ENCODE assay signal across 11 cellular contexts in genomic region chr12:46389130-46389616, GRCh38. TPM values are rescaled to one million over a fixed set of nuclear protein-coding genes. Genes with fewer than 3 reads are reported as not detected.
DNase-seq lines count a peak whose midpoint lies in the region; ATAC-seq and TF ChIP-seq lines count a peak whose summit lies in the region.
"Had no signal": no experiment of that assay in that cellular context is flagged by ENCODE, and none has a peak within 500 bp of the region (broad histone marks: within the 10 kb centered on the region; RNA-seq: fewer than 3 reads in every experiment).

No MANE protein-coding gene starts in this region.

- H3K36me3 Mint-ChIP-seq in CD4-positive, alpha-beta memory T cell = peaks cover 13 to 26% of the 10 kb centered on the region in 2 donors

- peak overlapping the region in 1 of 7 donors; percentile 25 for H3K27ac Mint-ChIP-seq in CD4-positive, alpha-beta memory T cell

- no peak overlapping the region for H3K4me3 Mint-ChIP-seq in CD4-positive, alpha-beta memory T cell

- H3K27me3 ChIP-seq in tibial nerve = no peaks in the 10 kb centered on the region
- no peaks in the 10 kb centered on the region for H3K27me3 ChIP-seq in CD4-positive, alpha-beta memory T cell (ENCODE audit: insufficient read depth, low read length)

- ATAC-seq in HG02852 (IDR thresholded peaks at IDR 0.05; ENCODE audit: unreplicated experiment) (no peak), HG02981 (IDR thresholded peaks at IDR 0.05; ENCODE audit: unreplicated experiment) (no peak)

- 44 to 62% methylated on average over 1 of the region's 1 CpG for WGBS in tibial nerve, 2 donors

- intact Hi-C loops in CD4-positive, alpha-beta memory T cell (cut with micrococcal nuclease) = no loop called here

- H3K4me1 ChIP-seq in tibial nerve = peaks cover 3 to 75% (median 47%) of the 10 kb centered on the region in 4 donors
- peaks cover 20% of the 10 kb centered on the region for H3K4me1 ChIP-seq in CD4-positive, alpha-beta memory T cell (ENCODE audit: insufficient read depth, low read length)

- no peaks in the 10 kb centered on the region for H3K9me3 Mint-ChIP-seq in CD4-positive, alpha-beta memory T cell

- peak overlapping the region; percentile 51 to 100 (median 76) for H3K27ac ChIP-seq in tibial nerve
- H3K27ac ChIP-seq in CD4-positive, alpha-beta memory T cell (ENCODE audit: low read depth, low read length) = no peak overlapping the region

- peak; percentile 54 to 96 for TF ChIP-seq EP300 in tibial nerve (IDR thresholded peaks at IDR 0.05)

- no peaks in the 10 kb centered on the region for H3K9me3 ChIP-seq in tibial nerve
- no peaks in the 10 kb centered on the region for H3K9me3 ChIP-seq in CD4-positive, alpha-beta memory T cell (ENCODE audit: control insufficient read depth in 1 of 2, low read length in 2 of 2)

- CTCF ChIA-PET in CD4-positive, alpha-beta memory T cell (lab: Charles Lee; ENCODE audit: partially characterized antibody) = no interaction called here

- peaks cover 14 to 28% (median 21%) of the 10 kb centered on the region in 4 donors for H3K4me1 Mint-ChIP-seq in CD4-positive, alpha-beta memory T cell

- no peaks in the 10 kb centered on the region for H3K36me3 ChIP-seq in tibial nerve
- H3K36me3 ChIP-seq in CD4-positive, alpha-beta memory T cell (ENCODE audit: insufficient read depth, low read length) = no peaks in the 10 kb centered on the region

- peak in 1 of 2 donors; percentile 26 for TF ChIP-seq POLR2A in tibial nerve (IDR thresholded peaks at IDR 0.05)

- POLR2A ChIA-PET in CD4-positive, alpha-beta memory T cell (lab: Charles Lee; ENCODE audit: partially characterized antibody) = no interaction called here

- H3K4me3 ChIP-seq in HFF-Myc (replicated peaks; ENCODE audit: low read depth, low read length) = no peak overlapping the region
- H3K4me3 ChIP-seq in tibial nerve = no peak overlapping the region
- H3K4me3 ChIP-seq in CD4-positive, alpha-beta memory T cell (ENCODE audit: low read length in 2 of 2) = no peak overlapping the region

- no peaks in the 10 kb centered on the region for H3K27me3 Mint-ChIP-seq in CD4-positive, alpha-beta memory T cell

- TF ChIP-seq CTCF in HFF-Myc (IDR thresholded peaks at IDR 0.05; ENCODE audit: low read depth, low read length, missing control alignments) (no peak), tibial nerve (IDR thresholded peaks at IDR 0.05) (no peak)

- DNase-seq in HFF-Myc (ENCODE audit: extremely low read depth, low read depth) (peak; percentile 87), astrocyte of the hippocampus (ENCODE audit: low read depth, low spot score) (peak; percentile 84), kidney glomerular epithelial cell (lab: John Stamatoyannopoulos, UW) (peak; percentile 50), tibial nerve (ENCODE audit: low spot score in 2 of 2) (peak; percentile 48 to 88), NCI-H446 treated with DMSO at 0.1 percent for 48 hours (lab: John Stamatoyannopoulos, UW) (no peak)
- DNase-seq in CD4-positive, alpha-beta memory T cell = no peak
- DNase-seq: NCI-H1436 treated with DMSO at 0.1 percent for 48 hours; stimulated activated CD4-positive, alpha-beta T cell treated with anti-CD3 and anti-CD28 coated beads, Interleukin-2, amount 100 ng/mL, for 24 hours; T-helper 2 cell had no signal

RNA-seq across cellular contexts. Expression of gene SLC38A2, which starts 16.6 kb away (rescaled TPM):
- 100 to 1,000 TPM; 368 to 440 (median 381) TPM for total RNA-seq in tibial nerve
- total RNA-seq in CD4-positive, alpha-beta memory T cell = 100 to 1,000 TPM; 200 to 208 TPM
- polyA plus RNA-seq in CD4-positive, alpha-beta memory T cell = 10 to 100 TPM; 46.8 to 73.6 TPM

Comparison
In these comparisons a context has a peak if more than half of its experiments do, and no peak if none do; other contexts are left out.
1. DNase-seq: peak in HFF-Myc (single experiment), astrocyte of the hippocampus (single experiment), kidney glomerular epithelial cell (single experiment) and tibial nerve (2 of 2); none in CD4-positive, alpha-beta memory T cell (0 of 5) and NCI-H446 treated with DMSO at 0.1 percent for 48 hours (single experiment).